1 cellular context compared by ENCODE assay signal in genomic region chr1:226405411-226405988, GRCh38.
TF ChIP-seq lines count a peak whose summit lies in the region.

No MANE protein-coding gene starts in this region.

TF ChIP-seq in GM12878, 131 proteins besides CTCF, POLR2A, EP300 and RAD21 (continued from another document):
- TF ChIP-seq E2F4 (IDR thresholded peaks at IDR 0.05; ENCODE audit: low read depth, low read length) = no peak
- peak; percentile 35 for TF ChIP-seq IKZF1 (conservative IDR thresholded peaks at IDR 0.05)
- no peak for TF ChIP-seq BACH1 (IDR thresholded peaks at IDR 0.05; ENCODE audit: borderline replicate concordance)
- no peak for TF ChIP-seq ETV6 (conservative IDR thresholded peaks at IDR 0.05 in 1 of 2, IDR thresholded peaks at IDR 0.05 in 1 of 2; ENCODE audit: borderline replicate concordance in 1 of 2, low read depth in 1 of 2)
- TF ChIP-seq ZBTB40 (IDR thresholded peaks at IDR 0.05; ENCODE audit: borderline replicate concordance) = no peak
- peak; percentile 61; the same call in 1 of the 2 replicates for TF ChIP-seq SMARCA5 (IDR thresholded peaks at IDR 0.05)
- TF ChIP-seq IKZF2 (IDR thresholded peaks at IDR 0.05) = no peak
- no peak for TF ChIP-seq SPI1 (IDR thresholded peaks at IDR 0.05; ENCODE audit: borderline replicate concordance, insufficient read depth, low read depth, low read length)
- no peak for TF ChIP-seq POLR2AphosphoS5 (IDR thresholded peaks at IDR 0.05; ENCODE audit: low read length)
- no peak for TF ChIP-seq PML (IDR thresholded peaks at IDR 0.05; ENCODE audit: low read length)
- no peak for TF ChIP-seq BCL11A (IDR thresholded peaks at IDR 0.05; ENCODE audit: low read depth, low read length)
- TF ChIP-seq PKNOX1 (IDR thresholded peaks at IDR 0.05) = no peak
- no peak for TF ChIP-seq RAD51 (IDR thresholded peaks at IDR 0.05)
- TF ChIP-seq MLLT1 (IDR thresholded peaks at IDR 0.05) = 0 out of 2 replicates have a peak, but pooled peaks have one; percentile 24
- TF ChIP-seq STAT1 (conservative IDR thresholded peaks at IDR 0.05) = no peak
- TF ChIP-seq TCF7 (IDR thresholded peaks at IDR 0.05; ENCODE audit: borderline replicate concordance) = no peak
- 0 out of 4 replicates have a peak, but pooled peaks of 1 of the 2 experiments have one; percentile 19 for TF ChIP-seq BHLHE40 (IDR thresholded peaks at IDR 0.05; ENCODE audit: borderline replicate concordance in 1 of 2, low read depth in 2 of 2, low read length in 1 of 2)
- no peak for TF ChIP-seq NFIC (IDR thresholded peaks at IDR 0.05; ENCODE audit: low read depth, low read length)
- no peak for TF ChIP-seq RBBP5 (conservative IDR thresholded peaks at IDR 0.05)
- no peak for TF ChIP-seq CBX3 (IDR thresholded peaks at IDR 0.05; ENCODE audit: borderline replicate concordance, low read depth)
- no peak for TF ChIP-seq FOXK2 (IDR thresholded peaks at IDR 0.05)
- no peak for TF ChIP-seq KLF5 (IDR thresholded peaks at IDR 0.05; ENCODE audit: partially characterized antibody)
- TF ChIP-seq HSF1 (IDR thresholded peaks at IDR 0.05; ENCODE audit: low read depth, low read length) = no peak
- TF ChIP-seq NFXL1 (IDR thresholded peaks at IDR 0.05; ENCODE audit: borderline replicate concordance) = no peak
- TF ChIP-seq E2F8 (IDR thresholded peaks at IDR 0.05; ENCODE audit: low read depth, partially characterized antibody) = no peak
- 0 out of 2 replicates have a peak, but pooled peaks have one; percentile 29 for TF ChIP-seq ZNF687 (IDR thresholded peaks at IDR 0.05)
- TF ChIP-seq RELB (IDR thresholded peaks at IDR 0.05; ENCODE audit: low read depth) = 0 out of 2 replicates have a peak, but pooled peaks have one; percentile 17
- TF ChIP-seq MTA2 (IDR thresholded peaks at IDR 0.05; ENCODE audit: low read depth) = no peak
- no peak for TF ChIP-seq PBX3 (IDR thresholded peaks at IDR 0.05; ENCODE audit: insufficient replicate concordance, low read depth, low read length)
- no peak for TF ChIP-seq STAT3 (IDR thresholded peaks at IDR 0.05; ENCODE audit: low read depth, low read length)
